In genomic region chr4:95541889-95542607, GRCh38 we compare ENCODE assay signal across 15 cellular contexts. TPM values are rescaled to one million over a fixed set of nuclear protein-coding genes. Genes with fewer than 3 reads are reported as not detected.
DNase-seq lines count a peak whose midpoint lies in the region; ATAC-seq, FAIRE-seq and TF ChIP-seq lines count a peak whose summit lies in the region.
"Had no signal": no experiment of that assay in that cellular context is flagged by ENCODE, and none has a peak within 500 bp of the region (broad histone marks: within the 10 kb centered on the region; RNA-seq: fewer than 3 reads in every experiment).

No MANE protein-coding gene starts in this region.

- TF ChIP-seq CTCF in GM12878 (IDR thresholded peaks at IDR 0.05 in 2 of 3, conservative IDR thresholded peaks at IDR 0.05 in 1 of 3; ENCODE audit: control insufficient read depth in 2 of 3, extremely low read depth in 1 of 3, insufficient read depth in 1 of 3, low read depth in 3 of 3, low read length in 3 of 3), result no peak
- TF ChIP-seq CTCF in transverse colon (IDR thresholded peaks at IDR 0.05), result no peak
- TF ChIP-seq CTCF in HepG2 (CRISPR knock-in tag; IDR thresholded peaks at IDR 0.05), result no peak

- TF ChIP-seq RAD21 in GM12878 (IDR thresholded peaks at IDR 0.05; ENCODE audit: insufficient read depth, low read depth, low read length) (no peak), HepG2 (CRISPR knock-in tag; IDR thresholded peaks at IDR 0.05) (no peak)

- no peak overlapping the region for H3K4me3 Mint-ChIP-seq in effector memory CD8-positive, alpha-beta T cell
- H3K4me3 Mint-ChIP-seq: activated CD4-positive, alpha-beta T cell treated with anti-CD3 and anti-CD28 coated beads, Interleukin-2, amount 10 ng/mL, durations not matched to agents 7 days and 5 days; memory B cell had no signal

- intact Hi-C loops in GM12878 (cut with micrococcal nuclease; ENCODE audit: unreplicated experiment), result loop anchor here (1.0 to 5.0 kb wide), 3 partner anchors 7 to 180 kb away; no protein-coding TSS in a partner anchor
- intact Hi-C loops in transverse colon (cut with DNase I; ENCODE audit: low total_unique reads), result no loop called here
- intact Hi-C loops in HepG2 (cut with micrococcal nuclease; ENCODE audit: unreplicated experiment), result no loop called here

- H3K4me1 Mint-ChIP-seq in effector memory CD8-positive, alpha-beta T cell (ENCODE audit: low read depth in 2 of 2), result no peaks in the 10 kb centered on the region
- H3K4me1 Mint-ChIP-seq: activated CD4-positive, alpha-beta T cell treated with anti-CD3 and anti-CD28 coated beads, Interleukin-2, amount 10 ng/mL, durations not matched to agents 7 days and 5 days; memory B cell had no signal

- H2AFZ ChIP-seq in GM12878 (ENCODE audit: control insufficient read depth, low read depth, low read length) (no peak overlapping the region), HepG2 (ENCODE audit: low read length) (no peak overlapping the region)

- H3K79me2 ChIP-seq in GM12878 (ENCODE audit: control insufficient read depth, insufficient read depth, low read length) (no peaks in the 10 kb centered on the region), HepG2 (ENCODE audit: insufficient read depth, low read length) (no peaks in the 10 kb centered on the region)

- in situ Hi-C loops in GM12878 (cut with MboI) (no loop called here), transverse colon (cut with MboI; ENCODE audit: low pct_ligation_motif_present in 1 of 4, low pct_unique_long_range_greater_than_20kb in 1 of 4, low sequenced_read_pairs in 3 of 4) (no loop called here), HepG2 (cut with HindIII; ENCODE audit: extremely low pct_ligation_motif_present, low pct_unique_long_range_greater_than_20kb) (no loop called here)

- H3K4me1 ChIP-seq in GM12878 (ENCODE audit: control insufficient read depth, insufficient read depth, low read length), result no peaks in the 10 kb centered on the region
- H3K4me1 ChIP-seq in transverse colon, result no peaks in the 10 kb centered on the region
- no peaks in the 10 kb centered on the region for H3K4me1 ChIP-seq in HepG2 (ENCODE audit: insufficient read depth, low read length)
- H3K4me1 ChIP-seq: upper lobe of left lung had no signal

- H4K20me1 ChIP-seq in GM12878 (ENCODE audit: control insufficient read depth, insufficient read depth) (no peaks in the 10 kb centered on the region), HepG2 (ENCODE audit: insufficient read depth, low read length) (no peaks in the 10 kb centered on the region)

- H3K4me3 ChIP-seq in GM12878, result no peak overlapping the region
- H3K4me3 ChIP-seq in transverse colon, result no peak overlapping the region
- no peak overlapping the region for H3K4me3 ChIP-seq in HepG2 (replicated peaks in 1 of 3; ENCODE audit: insufficient read depth in 1 of 3, low read depth in 2 of 3, low read length in 3 of 3)
- H3K4me3 ChIP-seq: upper lobe of left lung had no signal

- H3K9ac ChIP-seq in GM12878 (ENCODE audit: control insufficient read depth, insufficient read depth, low read length) (no peak overlapping the region), HepG2 (ENCODE audit: insufficient read depth, low read depth, low read length) (no peak overlapping the region)

- H3K36me3 ChIP-seq in GM12878 (ENCODE audit: control insufficient read depth in 2 of 2, insufficient read depth in 2 of 2, low read length in 1 of 2) (no peaks in the 10 kb centered on the region), transverse colon (no peaks in the 10 kb centered on the region), HepG2 (replicated peaks in 1 of 2; ENCODE audit: control insufficient read depth in 1 of 2, insufficient read depth in 2 of 2, low read length in 2 of 2) (no peaks in the 10 kb centered on the region)
- H3K36me3 ChIP-seq: upper lobe of left lung had no signal

- peak; percentile 64 for DNase-seq in GM12878 (ENCODE audit: low read depth, low spot score)
- DNase-seq in transverse colon, result no peak
- no peak for DNase-seq in effector memory CD8-positive, alpha-beta T cell
- DNase-seq in HepG2 (ENCODE audit: low spot score), result no peak
- DNase-seq in DMS153 (lab: John Stamatoyannopoulos, UW), result no peak
- DNase-seq: activated CD4-positive, alpha-beta T cell treated with anti-CD3 and anti-CD28 coated beads, Interleukin-2, amount 10 ng/mL, durations not matched to agents 7 days and 5 days; NCI-H1436 treated with DMSO at 0.1 percent for 48 hours; NCI-H82; upper lobe of left lung had no signal

- H3K27ac Mint-ChIP-seq in effector memory CD8-positive, alpha-beta T cell, result no peak overlapping the region
- H3K27ac Mint-ChIP-seq: activated CD4-positive, alpha-beta T cell treated with anti-CD3 and anti-CD28 coated beads, Interleukin-2, amount 10 ng/mL, durations not matched to agents 7 days and 5 days; activated naive CD4-positive, alpha-beta T cell treated with anti-CD3 and anti-CD28 coated beads, Interleukin-2, amount 50 U/mL, for 72 hours; memory B cell had no signal

- H3K27ac ChIP-seq in GM12878 (ENCODE audit: control insufficient read depth, insufficient read depth) (no peak overlapping the region), transverse colon (peak overlapping the region in 3 of 4 donors; percentile 9 to 31 (median 18)), HepG2 (ENCODE audit: extremely low read length, insufficient read depth, low read length) (no peak overlapping the region)

- SMC1A ChIA-PET in GM12878 (lab: Charles Lee; ENCODE audit: uncharacterized antibody, unreplicated experiment), result interaction anchor here (1.4 to 11.7 kb wide), 5 partner anchors 8 to 42 kb away, joined by 3 to 131 read pairs (median 6); no protein-coding TSS in a partner anchor

- TF ChIP-seq POLR2A in GM12878 (IDR thresholded peaks at IDR 0.05; ENCODE audit: low read depth, low read length), result no peak
- TF ChIP-seq POLR2A in transverse colon (IDR thresholded peaks at IDR 0.05), result no peak
- no peak for TF ChIP-seq POLR2A in HepG2 (IDR thresholded peaks at IDR 0.05; ENCODE audit: insufficient read depth in 1 of 2, low read depth in 2 of 2, low read length in 2 of 2)

- ATAC-seq in GM19395 (IDR thresholded peaks at IDR 0.05; ENCODE audit: unreplicated experiment), result peak; percentile 70
- peak; percentile 71 for ATAC-seq in HG03060 (IDR thresholded peaks at IDR 0.05; ENCODE audit: low read depth, unreplicated experiment)
- peak; percentile 61 for ATAC-seq in GM12878
- no peak for ATAC-seq in effector memory CD8-positive, alpha-beta T cell (replicated peaks)
- ATAC-seq in HepG2, result no peak
- ATAC-seq: activated naive CD4-positive, alpha-beta T cell treated with anti-CD3 and anti-CD28 coated beads, Interleukin-2, amount 50 U/mL, for 72 hours had no signal

- H3K9me3 ChIP-seq in GM12878 (replicated peaks; ENCODE audit: control insufficient read depth, insufficient read depth, low read length) (no peaks in the 10 kb centered on the region), transverse colon (no peaks in the 10 kb centered on the region), HepG2 (ENCODE audit: low read length) (no peaks in the 10 kb centered on the region)
- H3K9me3 ChIP-seq: upper lobe of left lung had no signal

- CTCF ChIA-PET in GM12878 (lab: Yijun Ruan, JAX), result interaction anchor here (1.0 to 4.8 kb wide), 5 partner anchors 10 to 32 kb away, joined by 5 to 32 read pairs (median 9); no protein-coding TSS in a partner anchor
- CTCF ChIA-PET in HepG2 (lab: Yijun Ruan, JAX; ENCODE audit: low intra/inter-chr PET ratio, low total read pairs), result no interaction called here

- POLR2A ChIA-PET in GM12878 (lab: Charles Lee) (interaction anchor here (1.4 kb wide), 1 partner anchor 18 kb away, joined by 4 read pairs; no protein-coding TSS in a partner anchor), HepG2 (lab: Yijun Ruan, JAX) (no interaction called here)

- peak; percentile 92 to 98 for TF ChIP-seq EP300 in GM12878 (IDR thresholded peaks at IDR 0.05; ENCODE audit: borderline replicate concordance in 1 of 2, control insufficient read depth in 1 of 2, low read depth in 2 of 2, low read length in 2 of 2)
- TF ChIP-seq EP300 in transverse colon (IDR thresholded peaks at IDR 0.05; ENCODE audit: low read depth), result no peak
- TF ChIP-seq EP300 in HepG2 (IDR thresholded peaks at IDR 0.05; ENCODE audit: low read depth in 2 of 2, low read length in 2 of 2), result no peak
- no peak for TF ChIP-seq EP300 in HepG2 (CRISPR knock-in tag; IDR thresholded peaks at IDR 0.05; ENCODE audit: borderline replicate concordance)

- H3K27me3 ChIP-seq in GM12878 (replicated peaks in 1 of 2; ENCODE audit: control insufficient read depth in 2 of 2, insufficient read depth in 2 of 2, low read length in 1 of 2) (no peaks in the 10 kb centered on the region), transverse colon (peaks cover 7% of the 10 kb centered on the region), HepG2 (ENCODE audit: control insufficient read depth in 1 of 2, insufficient read depth in 2 of 2, low read length in 2 of 2) (no peaks in the 10 kb centered on the region)
- H3K27me3 ChIP-seq: upper lobe of left lung had no signal

- RAD21 ChIA-PET in GM12878 (lab: Charles Lee; ENCODE audit: unreplicated experiment), result interaction anchor here (1.4 to 4.7 kb wide), 4 partner anchors 10 to 31 kb away, joined by 4 to 63 read pairs (median 14); no protein-coding TSS in a partner anchor

- TSS peak; percentile 84 for BruUV-seq in GM12878 (replicated peaks; lab: Mats Ljungman, UMichigan)
- BruUV-seq in HepG2 (replicated peaks; lab: Mats Ljungman, UMichigan), result no TSS peak

- WGBS in GM12878 (ENCODE audit: insufficient coverage, insufficient replicate concordance, low lambda C conversion rate, missing lambda C conversion rate), result 23% methylated on average over 4 of the region's 4 CpGs
- WGBS in transverse colon (ENCODE audit: low coverage in 1 of 2), 2 donors, result 51 to 63% methylated on average over 4 of the region's 4 CpGs
- WGBS in HepG2 (ENCODE audit: low lambda C conversion rate), result 33% methylated on average over 4 of the region's 4 CpGs

- H3K36me3 Mint-ChIP-seq in effector memory CD8-positive, alpha-beta T cell (ENCODE audit: insufficient read depth), result peaks cover 2% of the 10 kb centered on the region
- H3K36me3 Mint-ChIP-seq: activated naive CD4-positive, alpha-beta T cell treated with anti-CD3 and anti-CD28 coated beads, Interleukin-2, amount 50 U/mL, for 72 hours; memory B cell had no signal

- H3K4me2 ChIP-seq in GM12878 (ENCODE audit: control insufficient read depth, insufficient read depth) (no peak overlapping the region), HepG2 (ENCODE audit: low read depth, low read length) (no peak overlapping the region)

- H3K27me3 Mint-ChIP-seq in effector memory CD8-positive, alpha-beta T cell, result peaks cover 0 to 2% of the 10 kb centered on the region in 2 donors
- H3K27me3 Mint-ChIP-seq: memory B cell had no signal

- H3K9me3 Mint-ChIP-seq in effector memory CD8-positive, alpha-beta T cell, result peaks cover 0 to 2% of the 10 kb centered on the region in 2 donors
- H3K9me3 Mint-ChIP-seq: activated CD4-positive, alpha-beta T cell treated with anti-CD3 and anti-CD28 coated beads, Interleukin-2, amount 10 ng/mL, durations not matched to agents 7 days and 5 days; activated naive CD4-positive, alpha-beta T cell treated with anti-CD3 and anti-CD28 coated beads, Interleukin-2, amount 50 U/mL, for 72 hours; memory B cell had no signal

- FAIRE-seq in GM12878 (lab: Jason Lieb, UNC) (peak; percentile 47), HepG2 (lab: Jason Lieb, UNC) (no peak)

RNA-seq across cellular contexts. Expression of gene UNC5C, which starts 6.7 kb away (rescaled TPM):
- 1.3 and 2.3 TPM in 2 replicates for total RNA-seq in GM12878 (2013; cell fraction: nucleolus; rRNA removed)
- 0.11 and 0.27 TPM in 2 replicates for total RNA-seq in GM12878 (2014; rRNA removed)
- 0.13 and 0.18 TPM in 2 replicates for total RNA-seq in GM12878 (2014; rRNA removed; fragmentation: Illumina TruSeq; extraction: Trizol)
- total RNA-seq in GM12878 (2021), result 0.48 and 0.64 TPM in 2 replicates
- not detected for polyA plus RNA-seq in GM12878 (2011; ENCODE audit: low read depth)
- 1.5 and 2.0 TPM in 2 replicates for polyA plus RNA-seq in GM12878 (2011; rRNA removed)
- 2.6 and 3.1 TPM in 2 replicates for polyA plus RNA-seq in GM12878 (2011; cell fraction: cytosol; rRNA removed)
- 5.9 TPM in 2 replicates for polyA plus RNA-seq in GM12878 (2011; cell fraction: nucleus; rRNA removed)
- polyA plus RNA-seq in GM12878 (2012), result 0.06 TPM in 1 of 2 replicates, not detected in the other
- polyA plus RNA-seq in GM12878 (2014; fragmentation: Illumina TruSeq; extraction: Trizol), result 0.03 and 0.15 TPM in 2 replicates
- under 1 TPM in 1 of 2 experiments, not detected in 1; 0.02 TPM for polyA plus RNA-seq in GM12878 (2014; fragmentation: Nextera tagmentation; extraction: Ambion mirVana)
- 0.13 and 0.20 TPM in 2 replicates for polyA plus RNA-seq in GM12878 (2014; rRNA removed)
- polyA plus RNA-seq in GM12878 (2016; fragmentation: Nextera tagmentation; extraction: Ambion mirVana), result under 1 TPM; 0.13 to 0.36 TPM
- 6.2 and 7.4 TPM in 2 replicates for polyA minus RNA-seq in GM12878 (2011; rRNA and poly(A)+ RNA removed)
- 1.1 and 2.6 TPM in 2 replicates for polyA minus RNA-seq in GM12878 (2011; cell fraction: cytosol; rRNA and poly(A)+ RNA removed)
- polyA minus RNA-seq in GM12878 (2011; cell fraction: nucleus; rRNA and poly(A)+ RNA removed), result 11.8 and 26.1 TPM in 2 replicates
- 1 to 10 TPM; 4.5 to 6.8 (median 4.8) TPM for total RNA-seq in transverse colon
- not detected in 2 replicates for total RNA-seq in HepG2 (2016; rRNA removed; fragmentation: Illumina TruSeq; extraction: Trizol)
- total RNA-seq in HepG2 (2016; cell fraction: cytosol; rRNA removed; fragmentation: Illumina TruSeq; extraction: Trizol; ENCODE audit: low read depth), result not detected in 2 replicates
- total RNA-seq in HepG2 (2016; cell fraction: insoluble cytoplasmic fraction; rRNA removed; fragmentation: Illumina TruSeq; extraction: Trizol), result not detected in 2 replicates
- not detected in 2 replicates for total RNA-seq in HepG2 (2016; cell fraction: membrane; rRNA removed; fragmentation: Illumina TruSeq; extraction: Trizol)
- total RNA-seq in HepG2 (2016; cell fraction: nucleus; rRNA removed; fragmentation: Illumina TruSeq; extraction: Trizol), result not detected in 2 replicates
- polyA plus RNA-seq in HepG2 (2011; rRNA removed), result not detected in 2 replicates
- polyA plus RNA-seq in HepG2 (2011; cell fraction: cytosol; rRNA removed), result not detected in 2 replicates
- polyA plus RNA-seq in HepG2 (2011; cell fraction: nucleus; rRNA removed), result not detected in 2 replicates
- not detected in 2 replicates for polyA plus RNA-seq in HepG2 (2012)
- polyA plus RNA-seq in HepG2 (2016; cell fraction: cytosol; fragmentation: Illumina TruSeq; extraction: Trizol; ENCODE audit: low read depth), result not detected in 2 replicates
- not detected in 2 replicates for polyA plus RNA-seq in HepG2 (2016; cell fraction: insoluble cytoplasmic fraction; fragmentation: Illumina TruSeq; extraction: Trizol; ENCODE audit: low read depth)
- polyA plus RNA-seq in HepG2 (2016; cell fraction: membrane; fragmentation: Illumina TruSeq; extraction: Trizol; ENCODE audit: low read depth), result not detected in 2 replicates
- polyA plus RNA-seq in HepG2 (2016; cell fraction: nucleus; fragmentation: Illumina TruSeq; extraction: Trizol; ENCODE audit: insufficient read depth, low read depth), result not detected in 2 replicates
- not detected in 2 replicates for polyA minus RNA-seq in HepG2 (2011; rRNA and poly(A)+ RNA removed; ENCODE audit: low replicate concordance)
- not detected in 2 replicates for polyA minus RNA-seq in HepG2 (2011; cell fraction: cytosol; rRNA and poly(A)+ RNA removed)
- not detected in 2 replicates for polyA minus RNA-seq in HepG2 (2011; cell fraction: nucleus; rRNA and poly(A)+ RNA removed)
- total RNA-seq: activated CD4-positive, alpha-beta T cell treated with anti-CD3 and anti-CD28 coated beads, Interleukin-2, amount 10 ng/mL, durations not matched to agents 7 days and 5 days; activated naive CD4-positive, alpha-beta T cell treated with anti-CD3 and anti-CD28 coated beads, Interleukin-2, amount 50 U/mL, for 72 hours; dermis microvascular lymphatic vessel endothelial cell; HT-29 had no signal

Comparison
In these comparisons a context has a peak if more than half of its experiments do, and no peak if none do; other contexts are left out.
1. ATAC-seq: peak in GM19395 (single experiment), HG03060 (single experiment) and GM12878 (single experiment); none in effector memory CD8-positive, alpha-beta T cell (single experiment) and HepG2 (single experiment).
2. H3K27ac ChIP-seq: peak in transverse colon (3 of 4); none in GM12878 (single experiment) and HepG2 (single experiment).